In the genomic region with DNA sequence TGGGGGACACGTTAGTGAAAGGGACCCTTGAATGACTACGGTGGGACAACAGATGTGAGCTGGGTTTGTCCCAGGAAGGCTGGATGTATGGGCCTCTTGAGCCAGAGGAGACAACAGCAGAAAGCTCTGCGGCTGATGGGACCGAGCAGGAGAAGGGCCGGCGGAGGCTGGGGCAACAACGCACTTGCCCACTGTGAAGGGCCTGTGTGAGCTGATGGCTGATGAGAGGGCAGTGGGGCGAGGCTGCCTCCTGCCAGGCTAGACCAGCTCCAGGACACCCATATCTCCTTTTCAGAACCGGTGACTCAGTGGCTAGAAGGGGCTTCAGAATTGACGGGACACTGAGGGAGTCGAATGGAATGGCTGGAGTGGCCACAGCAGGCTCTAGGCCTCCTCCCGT, we compare ENCODE assay signal across 11 cellular contexts.
DNase-seq lines count a peak whose midpoint lies in the region; ATAC-seq, FAIRE-seq and TF ChIP-seq lines count a peak whose summit lies in the region.
"Had no signal": no experiment of that assay in that cellular context is flagged by ENCODE, and none has a peak within 500 bp of the region (broad histone marks: within the 10 kb centered on the region; RNA-seq: fewer than 3 reads in every experiment).

No MANE protein-coding gene starts in this region.

- peaks cover 73% of the 10 kb centered on the region for H3K4me1 Mint-ChIP-seq in activated CD4-positive, alpha-beta T cell treated with anti-CD3 and anti-CD28 coated beads for 36 hours
- peaks cover 89% of the 10 kb centered on the region for H3K4me1 Mint-ChIP-seq in activated CD8-positive, alpha-beta T cell treated with anti-CD3 and anti-CD28 coated beads, Interleukin-2, amount 10 ng/mL, durations not matched to agents 7 days and 5 days (ENCODE audit: low read depth)
- peaks cover 58% of the 10 kb centered on the region for H3K4me1 Mint-ChIP-seq in glutamatergic neuron (ENCODE audit: low read depth, unreplicated experiment)

- H3K9me3 Mint-ChIP-seq in activated CD4-positive, alpha-beta T cell treated with anti-CD3 and anti-CD28 coated beads for 36 hours (ENCODE audit: low read depth), result no peaks in the 10 kb centered on the region
- H3K9me3 Mint-ChIP-seq in activated CD8-positive, alpha-beta T cell treated with anti-CD3 and anti-CD28 coated beads, Interleukin-2, amount 10 ng/mL, durations not matched to agents 7 days and 5 days (ENCODE audit: insufficient read depth), result no peaks in the 10 kb centered on the region
- peaks cover 11% of the 10 kb centered on the region for H3K9me3 Mint-ChIP-seq in glutamatergic neuron (ENCODE audit: unreplicated experiment)
- H3K9me3 Mint-ChIP-seq: neural crest cell had no signal

- no peak for TF ChIP-seq CTCF in HepG2 (CRISPR knock-in tag; IDR thresholded peaks at IDR 0.05)
- TF ChIP-seq CTCF in glutamatergic neuron (IDR thresholded peaks at IDR 0.05; ENCODE audit: partially characterized antibody, unreplicated experiment), result no peak

- intact Hi-C loops in activated CD4-positive, alpha-beta T cell treated with anti-CD3 and anti-CD28 coated beads for 36 hours (cut with DNase I, micrococcal nuclease), result loop anchor here (2.0 to 10.0 kb wide), 2 partner anchors 14 to 254 kb away; no protein-coding TSS in a partner anchor
- intact Hi-C loops in HepG2 (cut with micrococcal nuclease; ENCODE audit: unreplicated experiment), result loop anchor here (5.0 kb wide), 1 partner anchor 104 kb away; no protein-coding TSS in a partner anchor

- no peaks in the 10 kb centered on the region for H3K36me3 Mint-ChIP-seq in activated CD4-positive, alpha-beta T cell treated with anti-CD3 and anti-CD28 coated beads for 36 hours (ENCODE audit: low read depth)
- H3K36me3 Mint-ChIP-seq in activated CD8-positive, alpha-beta T cell treated with anti-CD3 and anti-CD28 coated beads, Interleukin-2, amount 10 ng/mL, durations not matched to agents 7 days and 5 days (ENCODE audit: low read depth), result peaks cover 55% of the 10 kb centered on the region
- H3K36me3 Mint-ChIP-seq in glutamatergic neuron (ENCODE audit: unreplicated experiment), result no peaks in the 10 kb centered on the region

- no peaks in the 10 kb centered on the region for H3K27me3 ChIP-seq in HepG2 (ENCODE audit: control insufficient read depth in 1 of 2, insufficient read depth in 2 of 2, low read length in 2 of 2)
- no peaks in the 10 kb centered on the region for H3K27me3 ChIP-seq in stomach smooth muscle (ENCODE audit: control insufficient read depth in 1 of 2, insufficient read depth in 2 of 2, low read length in 2 of 2)

- no peak for TF ChIP-seq POLR2A in HepG2 (IDR thresholded peaks at IDR 0.05; ENCODE audit: insufficient read depth in 1 of 2, low read depth in 2 of 2, low read length in 2 of 2)

- no peak for DNase-seq in activated CD4-positive, alpha-beta T cell treated with anti-CD3 and anti-CD28 coated beads for 36 hours
- no peak for DNase-seq in activated CD4-positive, alpha-beta T cell treated with anti-CD3 and anti-CD28 coated beads, Interleukin-2, amount 50 U/mL, for 48 hours
- no peak for DNase-seq in activated CD8-positive, alpha-beta T cell treated with anti-CD3 and anti-CD28 coated beads, Interleukin-2, amount 10 ng/mL, durations not matched to agents 7 days and 5 days
- DNase-seq in HepG2 (ENCODE audit: low spot score) (no peak), glutamatergic neuron (no peak)

- peaks cover 34% of the 10 kb centered on the region for H4K20me1 ChIP-seq in HepG2 (ENCODE audit: insufficient read depth, low read length)

- FAIRE-seq in HepG2 (lab: Jason Lieb, UNC), result no peak
- FAIRE-seq: A204.1, bronchial epithelial cell had no signal

- peaks cover 2 to 5% of the 10 kb centered on the region in 2 experiments; a peak in 3 of 5 replicates for H3K36me3 ChIP-seq in HepG2 (replicated peaks in 1 of 2; ENCODE audit: control insufficient read depth in 1 of 2, insufficient read depth in 2 of 2, low read length in 2 of 2)
- no peaks in the 10 kb centered on the region for H3K36me3 ChIP-seq in stomach smooth muscle (ENCODE audit: control insufficient read depth in 2 of 2, insufficient read depth in 2 of 2, low read length in 2 of 2)

- WGBS in HepG2 (ENCODE audit: low lambda C conversion rate), result 82% methylated on average over 10 of the region's 12 CpGs

- H3K4me3 Mint-ChIP-seq in activated CD4-positive, alpha-beta T cell treated with anti-CD3 and anti-CD28 coated beads for 36 hours, result peak overlapping the region; percentile 78
- peak overlapping the region; percentile 84 for H3K4me3 Mint-ChIP-seq in activated CD8-positive, alpha-beta T cell treated with anti-CD3 and anti-CD28 coated beads, Interleukin-2, amount 10 ng/mL, durations not matched to agents 7 days and 5 days
- no peak overlapping the region for H3K4me3 Mint-ChIP-seq in glutamatergic neuron (ENCODE audit: unreplicated experiment)

- no peaks in the 10 kb centered on the region for H3K27me3 Mint-ChIP-seq in activated CD4-positive, alpha-beta T cell treated with anti-CD3 and anti-CD28 coated beads for 36 hours
- no peaks in the 10 kb centered on the region for H3K27me3 Mint-ChIP-seq in activated CD8-positive, alpha-beta T cell treated with anti-CD3 and anti-CD28 coated beads, Interleukin-2, amount 10 ng/mL, durations not matched to agents 7 days and 5 days (ENCODE audit: low read depth)
- peaks cover 8% of the 10 kb centered on the region for H3K27me3 Mint-ChIP-seq in glutamatergic neuron (ENCODE audit: unreplicated experiment)

- CTCF ChIA-PET in activated CD4-positive, alpha-beta T cell treated with anti-CD3 and anti-CD28 coated beads for 36 hours (lab: Charles Lee), result interaction anchor here (1.0 to 6.6 kb wide), 3 partner anchors 10 to 58 kb away, joined by 4 to 66 read pairs (median 7); no protein-coding TSS in a partner anchor
- CTCF ChIA-PET in activated CD8-positive, alpha-beta T cell treated with anti-CD3 and anti-CD28 coated beads, Interleukin-2, amount 10 ng/mL, durations not matched to agents 7 days and 5 days (lab: Charles Lee), result interaction anchor here (1.5 to 7.3 kb wide), 6 partner anchors 8 to 104 kb away, joined by 3 to 73 read pairs (median 18); no protein-coding TSS in a partner anchor
- CTCF ChIA-PET in HepG2 (lab: Yijun Ruan, JAX; ENCODE audit: low intra/inter-chr PET ratio, low total read pairs), result no interaction called here

- TF ChIP-seq EP300 in HepG2 (IDR thresholded peaks at IDR 0.05; ENCODE audit: low read depth in 2 of 2, low read length in 2 of 2) (no peak), HepG2 (CRISPR knock-in tag; IDR thresholded peaks at IDR 0.05; ENCODE audit: borderline replicate concordance) (no peak)

- no peak for TF ChIP-seq RAD21 in HepG2 (CRISPR knock-in tag; IDR thresholded peaks at IDR 0.05)

- no peaks in the 10 kb centered on the region for H3K9me3 ChIP-seq in HepG2 (ENCODE audit: low read length)
- H3K9me3 ChIP-seq in stomach smooth muscle (ENCODE audit: control insufficient read depth in 2 of 2, low read length in 2 of 2), result no peaks in the 10 kb centered on the region

- H3K4me1 ChIP-seq in HepG2 (ENCODE audit: insufficient read depth, low read length) (peaks cover 98% of the 10 kb centered on the region), stomach smooth muscle (ENCODE audit: control insufficient read depth, insufficient read depth, low read length) (peaks cover 88% of the 10 kb centered on the region)

- no peak for ATAC-seq in activated CD4-positive, alpha-beta T cell treated with anti-CD3 and anti-CD28 coated beads for 36 hours
- no peak for ATAC-seq in activated CD8-positive, alpha-beta T cell treated with anti-CD3 and anti-CD28 coated beads, Interleukin-2, amount 10 ng/mL, durations not matched to agents 7 days and 5 days
- no peak for ATAC-seq in HepG2
- no peak for ATAC-seq in HG03342 (IDR thresholded peaks at IDR 0.05; ENCODE audit: unreplicated experiment)
- no peak for ATAC-seq in HG03097 (IDR thresholded peaks at IDR 0.05; ENCODE audit: low FRiP score, unreplicated experiment)

- peaks cover 81% of the 10 kb centered on the region for H3K79me2 ChIP-seq in HepG2 (ENCODE audit: insufficient read depth, low read length)

- H3K9ac ChIP-seq in HepG2 (ENCODE audit: insufficient read depth, low read depth, low read length) (peak overlapping the region; percentile 75), stomach smooth muscle (ENCODE audit: low read length in 2 of 2) (no peak overlapping the region)

- in situ Hi-C loops in HepG2 (cut with HindIII; ENCODE audit: extremely low pct_ligation_motif_present, low pct_unique_long_range_greater_than_20kb), result no loop called here

- peak overlapping the region; percentile 92 for H3K4me2 ChIP-seq in HepG2 (ENCODE audit: low read depth, low read length)

- H3K4me3 ChIP-seq in HepG2 (replicated peaks in 1 of 3; ENCODE audit: insufficient read depth in 1 of 3, low read depth in 2 of 3, low read length in 3 of 3), result peak overlapping the region in 1 of 3 experiments; percentile 62; a peak in 2 of 6 replicates
- H3K4me3 ChIP-seq in stomach smooth muscle (ENCODE audit: low read length in 2 of 2), result peak overlapping the region in 1 of 2 donors; percentile 15

- peak overlapping the region; percentile 66 for H3K27ac Mint-ChIP-seq in activated CD4-positive, alpha-beta T cell treated with anti-CD3 and anti-CD28 coated beads for 36 hours
- peak overlapping the region; percentile 92 for H3K27ac Mint-ChIP-seq in activated CD8-positive, alpha-beta T cell treated with anti-CD3 and anti-CD28 coated beads, Interleukin-2, amount 10 ng/mL, durations not matched to agents 7 days and 5 days
- no peak overlapping the region for H3K27ac Mint-ChIP-seq in glutamatergic neuron (ENCODE audit: unreplicated experiment)

- POLR2A ChIA-PET in activated CD4-positive, alpha-beta T cell treated with anti-CD3 and anti-CD28 coated beads for 36 hours (lab: Charles Lee), result interaction anchor here (0.6 to 1.2 kb wide), 4 partner anchors 9 to 15 kb away, joined by 3 to 6 read pairs (median 4); no protein-coding TSS in a partner anchor
- POLR2A ChIA-PET in activated CD8-positive, alpha-beta T cell treated with anti-CD3 and anti-CD28 coated beads, Interleukin-2, amount 10 ng/mL, durations not matched to agents 7 days and 5 days (lab: Charles Lee), result interaction anchor here (0.8 to 6.9 kb wide), 7 partner anchors 9 to 54 kb away, joined by 3 to 54 read pairs (median 7); no protein-coding TSS in a partner anchor
- POLR2A ChIA-PET in HepG2 (lab: Yijun Ruan, JAX), result interaction anchor here (1.3 to 8.0 kb wide), 8 partner anchors 9 to 104 kb away, joined by 3 to 129 read pairs (median 26); no protein-coding TSS in a partner anchor

- BruUV-seq in HepG2 (replicated peaks; lab: Mats Ljungman, UMichigan), result no TSS peak

- H3K27ac ChIP-seq in HepG2 (ENCODE audit: extremely low read length, insufficient read depth, low read length), result peak overlapping the region; percentile 91
- peak overlapping the region; percentile 82 for H3K27ac ChIP-seq in stomach smooth muscle (ENCODE audit: low read length)

- no peak overlapping the region for H2AFZ ChIP-seq in HepG2 (ENCODE audit: low read length)

TF ChIP-seq in HepG2, 621 proteins besides CTCF, POLR2A, EP300 and RAD21 (continues in another document):
- TF ChIP-seq NCOA1 (CRISPR knock-in tag; IDR thresholded peaks at IDR 0.05), result no peak
